ENCODE assay signal across 8 cellular contexts in the genomic region with DNA sequence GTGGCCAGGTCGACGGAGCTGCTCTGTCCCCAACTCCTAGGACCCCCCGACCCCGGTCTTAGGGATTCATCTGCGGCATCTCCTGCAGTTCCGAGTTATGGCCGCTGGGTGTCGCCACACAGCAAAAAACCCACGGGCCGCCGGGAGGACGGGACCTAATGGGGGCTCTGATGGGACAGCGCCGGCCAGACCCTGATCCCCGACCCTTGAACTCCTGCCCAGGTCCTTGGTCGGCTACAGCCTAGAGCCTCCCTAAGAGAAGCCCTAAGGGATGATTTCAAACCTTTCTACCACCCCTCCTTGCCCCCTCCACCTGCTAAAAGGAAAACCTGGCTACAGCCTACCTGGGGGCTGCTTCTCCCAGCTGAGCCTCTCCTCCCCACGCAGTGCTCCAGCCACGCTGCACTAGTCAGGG. TPM values are rescaled to one million over a fixed set of nuclear protein-coding genes. Genes with fewer than 3 reads are reported as not detected.
DNase-seq lines count a peak whose midpoint lies in the region; ATAC-seq lines count a peak whose summit lies in the region.

No MANE protein-coding gene starts in this region.

- DNase-seq in AG20443 (ENCODE audit: low spot score), result peak; percentile 77
- peak; percentile 95 for DNase-seq in H7
- peak; percentile 34 for DNase-seq in activated CD4-positive, CD25-positive, alpha-beta regulatory T cell treated with anti-CD3 and anti-CD28 coated beads, Interleukin-2, amount 50 U/mL, for 16 hours (ENCODE audit: low read depth, low spot score)
- peak; percentile 31 to 57 for DNase-seq in central memory CD8-positive, alpha-beta T cell (ENCODE audit: low spot score in 2 of 2)
- peak; percentile 45 to 68 for DNase-seq in memory B cell (ENCODE audit: low spot score in 2 of 2)
- peak; percentile 32 to 34 for DNase-seq in stimulated activated CD8-positive, alpha-beta memory T cell treated with anti-CD3 and anti-CD28 coated beads, Interleukin-4, amount 100 ng/mL, for 4 hours (ENCODE audit: low read depth in 2 of 2, low spot score in 1 of 2)
- no peak for DNase-seq in SW480 (ENCODE audit: low spot score)

- H3K27me3 Mint-ChIP-seq in central memory CD8-positive, alpha-beta T cell, result peaks cover 13% of the 10 kb centered on the region
- H3K27me3 Mint-ChIP-seq in memory B cell, result peaks cover 3% of the 10 kb centered on the region

- H3K4me3 ChIP-seq in H7 (ENCODE audit: insufficient read depth, low read depth, low read length), result no peak overlapping the region

- H3K4me1 Mint-ChIP-seq in central memory CD8-positive, alpha-beta T cell, result peaks cover 23% of the 10 kb centered on the region
- H3K4me1 Mint-ChIP-seq in memory B cell, result no peaks in the 10 kb centered on the region

- peaks cover 6% of the 10 kb centered on the region for H3K36me3 Mint-ChIP-seq in central memory CD8-positive, alpha-beta T cell (ENCODE audit: insufficient read depth)
- H3K36me3 Mint-ChIP-seq in memory B cell, result peaks cover 8% of the 10 kb centered on the region

- H3K36me3 ChIP-seq in H7 (replicated peaks; ENCODE audit: control insufficient read depth, insufficient read depth, low read length), result no peaks in the 10 kb centered on the region

- no peaks in the 10 kb centered on the region for H3K27me3 ChIP-seq in H7 (ENCODE audit: control insufficient read depth, insufficient read depth, low read length)

- H3K27ac Mint-ChIP-seq in central memory CD8-positive, alpha-beta T cell (ENCODE audit: low read depth), result no peak overlapping the region
- H3K27ac Mint-ChIP-seq in memory B cell, result no peak overlapping the region

- no peak overlapping the region for H3K4me3 Mint-ChIP-seq in central memory CD8-positive, alpha-beta T cell
- no peak overlapping the region for H3K4me3 Mint-ChIP-seq in memory B cell

- no peak for ATAC-seq in central memory CD8-positive, alpha-beta T cell (replicated peaks; ENCODE audit: extremely low read depth, poor library complexity, severe bottlenecking)
- no peak for ATAC-seq in memory B cell (ENCODE audit: low read depth)
- no peak for ATAC-seq in GM19467 (IDR thresholded peaks at IDR 0.05; ENCODE audit: unreplicated experiment)

- H3K9me3 Mint-ChIP-seq in central memory CD8-positive, alpha-beta T cell, result no peaks in the 10 kb centered on the region
- H3K9me3 Mint-ChIP-seq in memory B cell, result no peaks in the 10 kb centered on the region

RNA-seq across cellular contexts. Expression of a gene that starts 30.8 kb away (rescaled TPM):
- total RNA-seq in H7 (2014; rRNA removed; shearing (Covaris generic)), result 2.5 and 2.6 TPM in 2 replicates

RNA-seq across cellular contexts. Expression of a gene that starts 47.8 kb away (rescaled TPM):
- 31.3 and 48.6 TPM in 2 replicates for total RNA-seq in H7 (2014; rRNA removed; shearing (Covaris generic))

RNA-seq across cellular contexts. Expression of a gene that starts 48.0 kb away (rescaled TPM):
- total RNA-seq in H7 (2014; rRNA removed; shearing (Covaris generic)), result 40.2 and 42.6 TPM in 2 replicates
